Comparison of ENCODE assay signal across 10 cellular contexts in genomic region chr16:51146256-51146924, GRCh38. TPM values are rescaled to one million over a fixed set of nuclear protein-coding genes. Genes with fewer than 3 reads are reported as not detected.
DNase-seq lines count a peak whose midpoint lies in the region; ATAC-seq and TF ChIP-seq lines count a peak whose summit lies in the region.
"Had no signal": no experiment of that assay in that cellular context is flagged by ENCODE, and none has a peak within 500 bp of the region (broad histone marks: within the 10 kb centered on the region; RNA-seq: fewer than 3 reads in every experiment).

No MANE protein-coding gene starts in this region.

- 38% methylated on average over 6 of the region's 6 CpGs for WGBS in lower leg skin, 2 donors

- POLR2A ChIA-PET in WTC11 (lab: Charles Lee) = no interaction called here

- H3K27me3 ChIP-seq in GM23338 (ENCODE audit: insufficient read depth) = peaks cover 25% of the 10 kb centered on the region
- peaks cover 12% of the 10 kb centered on the region for H3K27me3 ChIP-seq in ascending aorta

- H3K4me1 Mint-ChIP-seq in GM23338 (peaks cover 65% of the 10 kb centered on the region), WTC11 (peaks cover 68% of the 10 kb centered on the region), CD14-positive monocyte (peaks cover 5% of the 10 kb centered on the region)
- H3K4me1 Mint-ChIP-seq: activated CD4-positive, alpha-beta memory T cell treated with anti-CD3 and anti-CD28 coated beads, Interleukin-2, amount 10 ng/mL, durations not matched to agents 7 days and 5 days had no signal

- no peak for DNase-seq in GM23338 (ENCODE audit: low spot score)
- no peak for DNase-seq in WTC11 (ENCODE audit: low spot score)
- DNase-seq in inferior parietal cortex (ENCODE audit: extremely low spot score) = peak; percentile 60
- DNase-seq in superior temporal gyrus (ENCODE audit: extremely low spot score) = peak; percentile 81
- no peak for DNase-seq in ascending aorta (ENCODE audit: low spot score in 2 of 2)
- no peak for DNase-seq in lower leg skin (ENCODE audit: low spot score in 2 of 2)
- DNase-seq in CD14-positive monocyte (ENCODE audit: low spot score) = no peak
- DNase-seq: activated CD4-positive, alpha-beta memory T cell treated with anti-CD3 and anti-CD28 coated beads, Interleukin-2, amount 10 ng/mL, durations not matched to agents 7 days and 5 days; posterior cingulate gyrus had no signal

- H4K20me1 ChIP-seq in GM23338 (replicated peaks; ENCODE audit: insufficient read depth) = peaks cover 13% of the 10 kb centered on the region; the same call in 1 of the 2 replicates

- intact Hi-C loops in ascending aorta (cut with DNase I) (no loop called here), lower leg skin (cut with DNase I; ENCODE audit: low total_unique reads) (no loop called here), CD14-positive monocyte (cut with micrococcal nuclease) (no loop called here)

- no peaks in the 10 kb centered on the region for H3K9me2 ChIP-seq in GM23338 (ENCODE audit: insufficient read depth)

- CTCF ChIA-PET in WTC11 (lab: Charles Lee) = interaction anchor here (0.9 to 1.1 kb wide), 2 partner anchors 19 to 213 kb away, joined by 3 read pairs; no protein-coding TSS in a partner anchor

- ATAC-seq in GM23338 (no peak), WTC11 (no peak)
- ATAC-seq: Right ventricle myocardium inferior had no signal

- TF ChIP-seq CTCF in GM23338 (conservative IDR thresholded peaks at IDR 0.05; ENCODE audit: low read depth in 2 of 2) = peak; percentile 30 to 33; a peak in 3 of 4 replicates
- no peak for TF ChIP-seq CTCF in WTC11 (IDR thresholded peaks at IDR 0.05)
- TF ChIP-seq CTCF in ascending aorta (IDR thresholded peaks at IDR 0.05) = no peak
- no peak for TF ChIP-seq CTCF in lower leg skin (IDR thresholded peaks at IDR 0.05)
- TF ChIP-seq CTCF in CD14-positive monocyte (IDR thresholded peaks at IDR 0.05) = no peak

- no peaks in the 10 kb centered on the region; the same call in 2 of the 3 replicates for H3K9me3 Mint-ChIP-seq in GM23338
- no peaks in the 10 kb centered on the region for H3K9me3 Mint-ChIP-seq in WTC11
- H3K9me3 Mint-ChIP-seq in CD14-positive monocyte = peaks cover 0 to 13% (median 3%) of the 10 kb centered on the region in 7 donors
- H3K9me3 Mint-ChIP-seq: activated CD4-positive, alpha-beta memory T cell treated with anti-CD3 and anti-CD28 coated beads, Interleukin-2, amount 10 ng/mL, durations not matched to agents 7 days and 5 days had no signal

- TF ChIP-seq POLR2A in lower leg skin (IDR thresholded peaks at IDR 0.05) = no peak

- no peaks in the 10 kb centered on the region for H3F3A ChIP-seq in GM23338 (replicated peaks; ENCODE audit: low read depth)

- H3K4me2 ChIP-seq in GM23338 = peak overlapping the region; percentile 29; the same call in 1 of the 2 replicates

- no peaks in the 10 kb centered on the region for H3K9me3 ChIP-seq in ascending aorta

- H3K79me2 ChIP-seq in GM23338 (replicated peaks; ENCODE audit: insufficient read depth) = peaks cover 92% of the 10 kb centered on the region

- H3K4me3 Mint-ChIP-seq in GM23338 (peak overlapping the region; percentile 31), WTC11 (peak overlapping the region; percentile 31), CD14-positive monocyte (peak overlapping the region in 1 of 2 donors; percentile 40)
- H3K4me3 Mint-ChIP-seq: activated CD4-positive, alpha-beta memory T cell treated with anti-CD3 and anti-CD28 coated beads, Interleukin-2, amount 10 ng/mL, durations not matched to agents 7 days and 5 days had no signal

- no peak overlapping the region for H3K27ac ChIP-seq in GM23338 (ENCODE audit: low read depth)
- no peak overlapping the region for H3K27ac ChIP-seq in ascending aorta

- peaks cover 60% of the 10 kb centered on the region for H3K4me1 ChIP-seq in GM23338 (ENCODE audit: insufficient read depth)
- peaks cover 6 to 7% of the 10 kb centered on the region in 2 donors for H3K4me1 ChIP-seq in ascending aorta

- no peaks in the 10 kb centered on the region for H3K36me3 ChIP-seq in GM23338 (ENCODE audit: insufficient read depth)
- H3K36me3 ChIP-seq in ascending aorta = no peaks in the 10 kb centered on the region

- H3K27ac Mint-ChIP-seq in GM23338 (no peak overlapping the region), WTC11 (peak overlapping the region; percentile 30; the same call in 1 of the 2 replicates), CD14-positive monocyte (no peak overlapping the region)
- H3K27ac Mint-ChIP-seq: activated CD4-positive, alpha-beta memory T cell treated with anti-CD3 and anti-CD28 coated beads, Interleukin-2, amount 10 ng/mL, durations not matched to agents 7 days and 5 days had no signal

- H3K4me3 ChIP-seq in GM23338 (no peak overlapping the region), ascending aorta (no peak overlapping the region), lower leg skin (ENCODE audit: low read depth, poor library complexity, severe bottlenecking) (no peak overlapping the region)

- H2AFZ ChIP-seq in GM23338 = no peak overlapping the region

- peaks cover under 1% of the 10 kb centered on the region for H3K27me3 Mint-ChIP-seq in GM23338 (ENCODE audit: insufficient read depth, low read depth, poor library complexity)
- no peaks in the 10 kb centered on the region for H3K27me3 Mint-ChIP-seq in WTC11 (ENCODE audit: low read depth)
- H3K27me3 Mint-ChIP-seq in CD14-positive monocyte (ENCODE audit: low read depth in 3 of 3) = peaks cover 59 to 77% (median 60%) of the 10 kb centered on the region in 3 donors

- H3K36me3 Mint-ChIP-seq in GM23338 (ENCODE audit: low read depth) (peaks cover 39% of the 10 kb centered on the region), WTC11 (peaks cover 20% of the 10 kb centered on the region), CD14-positive monocyte (peaks cover 0 to 1% of the 10 kb centered on the region in 2 donors)

TF ChIP-seq in GM23338, 12 proteins besides CTCF, POLR2A, EP300 and RAD21 (continues in another document):
- TF ChIP-seq JUNB (IDR thresholded peaks at IDR 0.05; ENCODE audit: unreplicated experiment) (no peak), ETS1 (IDR thresholded peaks at IDR 0.05) (no peak)

TF ChIP-seq in WTC11, 78 proteins besides CTCF, POLR2A, EP300 and RAD21:
- no peak for TF ChIP-seq E2F5 (CRISPR knock-in tag; IDR thresholded peaks at IDR 0.05)
- no peak for TF ChIP-seq EMX1 (CRISPR knock-in tag; IDR thresholded peaks at IDR 0.05)
- no peak for TF ChIP-seq PRDM15 (CRISPR knock-in tag; IDR thresholded peaks at IDR 0.05)
- no peak for TF ChIP-seq NR1H2 (CRISPR knock-in tag; IDR thresholded peaks at IDR 0.05)
- no peak for TF ChIP-seq SOX15 (CRISPR knock-in tag; IDR thresholded peaks at IDR 0.05)
- no peak for TF ChIP-seq NR2C2 (CRISPR knock-in tag; IDR thresholded peaks at IDR 0.05)
- no peak for TF ChIP-seq ELF4 (CRISPR knock-in tag; IDR thresholded peaks at IDR 0.05; ENCODE audit: low read depth)
- no peak for TF ChIP-seq ZNF423 (CRISPR knock-in tag; IDR thresholded peaks at IDR 0.05)
- no peak for TF ChIP-seq NR3C1 (CRISPR knock-in tag; conservative IDR thresholded peaks at IDR 0.05; ENCODE audit: low read depth)
- no peak for TF ChIP-seq TEAD1 (CRISPR knock-in tag; IDR thresholded peaks at IDR 0.05)
- TF ChIP-seq FOXK1 (CRISPR knock-in tag; IDR thresholded peaks at IDR 0.05) = no peak

RNA-seq across cellular contexts. Expression of gene SALL1, which starts 4.7 kb away (rescaled TPM):
- 20.2 and 22.7 TPM in 2 replicates for total RNA-seq in GM23338 (2014; rRNA removed; shearing (Covaris generic))
- polyA plus RNA-seq in GM23338 (2016; fragmentation: Nextera tagmentation; extraction: Ambion mirVana) (9.0 and 9.4 TPM in 2 replicates), CD14-positive monocyte (not detected)
- total RNA-seq in WTC11 (2021) (63.9 to 67.0 TPM (median 65.0 TPM) in 3 replicates), ascending aorta (not detected), lower leg skin (under 1 TPM in 3 of 4 donors, not detected in 1; 0.08 to 0.29 (median 0.08) TPM)
- total RNA-seq: activated CD4-positive, alpha-beta memory T cell treated with anti-CD3 and anti-CD28 coated beads, Interleukin-2, amount 10 ng/mL, durations not matched to agents 7 days and 5 days had no signal

Comparison
In these comparisons a context has a peak if more than half of its experiments do, and no peak if none do; other contexts are left out.
1. DNase-seq: peak in inferior parietal cortex (single experiment) and superior temporal gyrus (single experiment); none in GM23338 (single experiment), WTC11 (single experiment), ascending aorta (0 of 2), lower leg skin (0 of 2) and CD14-positive monocyte (single experiment).
2. CTCF ChIP-seq: peak in GM23338 (2 of 2); none in WTC11 (single experiment), ascending aorta (0 of 3), lower leg skin (0 of 3) and CD14-positive monocyte (single experiment).
3. RNA of gene SALL1, which starts 4.7 kb away (total RNA-seq): 63.9 to 67.0 TPM in WTC11 and 20.2 to 22.7 TPM in GM23338; 0.08 to 0.29 TPM in lower leg skin and not detected in ascending aorta (single experiment); every median in the first group is over 10 times any median in the second.